Comparison of ENCODE assay signal across 8 cellular contexts in genomic region chr2:236568922-236569592, GRCh38. TPM values are rescaled to one million over a fixed set of nuclear protein-coding genes. Genes with fewer than 3 reads are reported as not detected.
A peak's percentile ranks its signal among the peaks of the same experiment; 100 is the strongest.
DNase-seq lines count a peak whose midpoint lies in the region; ATAC-seq, FAIRE-seq and TF ChIP-seq lines count a peak whose summit lies in the region.

No MANE protein-coding gene starts in this region.

- no peaks in the 10 kb centered on the region for H3K79me1 ChIP-seq in mesendoderm (ENCODE audit: low read length)

- H3K79me2 ChIP-seq in mesendoderm (ENCODE audit: control insufficient read depth, insufficient read depth, low read length) = no peaks in the 10 kb centered on the region

- H3K27ac ChIP-seq in mesendoderm (ENCODE audit: low read depth, low read length) = peak overlapping the region; percentile 90
- H3K27ac ChIP-seq in tibial nerve = peak overlapping the region; percentile 79 to 94 (median 90)

- no peak overlapping the region for H3K23ac ChIP-seq in mesendoderm (ENCODE audit: low read length)

- no peak for FAIRE-seq in bronchial epithelial cell (lab: Jason Lieb, UNC)

- WGBS in mesendoderm (ENCODE audit: extremely low coverage, insufficient coverage, low lambda C conversion rate) = no CpG with 5 or more reads among the region's 11 CpGs
- 13 to 14% methylated on average over 11 of the region's 11 CpGs for WGBS in tibial nerve, 2 donors

- peaks cover 2% of the 10 kb centered on the region for H3K36me3 ChIP-seq in bronchial epithelial cell (ENCODE audit: control insufficient read depth, insufficient read depth, low read length)
- H3K36me3 ChIP-seq in mesendoderm (ENCODE audit: control insufficient read depth, insufficient read depth, low read length) = no peaks in the 10 kb centered on the region
- H3K36me3 ChIP-seq in tibial nerve = no peaks in the 10 kb centered on the region

- no peaks in the 10 kb centered on the region for H3K9me3 Mint-ChIP-seq in activated T-cell treated with anti-CD3 and anti-CD28 coated beads, Interleukin-2, amount 50 U/mL, for 4 hours

- H3K27me3 ChIP-seq in bronchial epithelial cell (ENCODE audit: control insufficient read depth, insufficient read depth, low read length) (no peaks in the 10 kb centered on the region), mesendoderm (ENCODE audit: insufficient read depth, low read length, poor library complexity) (no peaks in the 10 kb centered on the region), tibial nerve (no peaks in the 10 kb centered on the region)

- H3K4ac ChIP-seq in mesendoderm (ENCODE audit: low read depth, low read length) = no peak overlapping the region

- peaks cover 3% of the 10 kb centered on the region for H3K36me3 Mint-ChIP-seq in activated T-cell treated with anti-CD3 and anti-CD28 coated beads, Interleukin-2, amount 50 U/mL, for 4 hours (ENCODE audit: insufficient read depth)

- H3K4me3 ChIP-seq in bronchial epithelial cell (ENCODE audit: low read depth, low read length) (peak overlapping the region; percentile 46), mesendoderm (ENCODE audit: low read length) (no peak overlapping the region), tibial nerve (peak overlapping the region; percentile 36 to 61 (median 49))

- no peak for DNase-seq in activated T-cell treated with anti-CD3 and anti-CD28 coated beads, Interleukin-2, amount 50 U/mL, for 4 hours
- DNase-seq in activated T-cell treated with anti-CD3 and anti-CD28 coated beads, Interleukin-2, amount 50 U/mL, for 1 hour = no peak
- DNase-seq in bronchial epithelial cell (ENCODE audit: low read depth) (no peak), mesendoderm (peak; percentile 89), tibial nerve (ENCODE audit: low spot score in 2 of 2) (no peak), SIG-M5 treated with dmso at 0.1 percent for 504 hours (lab: John Stamatoyannopoulos, UW; ENCODE audit: unreplicated experiment) (no peak), anterior cingulate cortex (lab: John Stamatoyannopoulos, UW) (no peak), RPMI8226 (no peak)

- no peak overlapping the region for H4K5ac ChIP-seq in mesendoderm (ENCODE audit: low read length)

- H3K9ac ChIP-seq in mesendoderm (ENCODE audit: low read length) = peak overlapping the region; percentile 74

- TF ChIP-seq EP300 in tibial nerve (IDR thresholded peaks at IDR 0.05) = no peak

- no peak overlapping the region for H4K8ac ChIP-seq in mesendoderm (ENCODE audit: low read depth, low read length)

- H3K9me3 ChIP-seq in tibial nerve = no peaks in the 10 kb centered on the region

- H2BK5ac ChIP-seq in mesendoderm (ENCODE audit: low read length) = no peak overlapping the region

- H2AK5ac ChIP-seq in mesendoderm (ENCODE audit: low read length) = no peak overlapping the region

- H3K4me3 Mint-ChIP-seq in activated T-cell treated with anti-CD3 and anti-CD28 coated beads, Interleukin-2, amount 50 U/mL, for 4 hours = peak overlapping the region; percentile 80

- H3K4me1 ChIP-seq in mesendoderm (ENCODE audit: control insufficient read depth, low read depth, low read length) (peaks cover 24% of the 10 kb centered on the region), tibial nerve (peaks cover 0 to 67% (median 19%) of the 10 kb centered on the region in 4 donors)

- H3K18ac ChIP-seq in mesendoderm (ENCODE audit: low read length) = peak overlapping the region; percentile 33

- TF ChIP-seq POLR2A in tibial nerve (IDR thresholded peaks at IDR 0.05) = no peak

- TF ChIP-seq CTCF in bronchial epithelial cell (IDR thresholded peaks at IDR 0.05; ENCODE audit: insufficient read depth, low read length, severe bottlenecking) = no peak
- TF ChIP-seq CTCF in tibial nerve (IDR thresholded peaks at IDR 0.05) = no peak

- H2BK15ac ChIP-seq in mesendoderm (replicated peaks; ENCODE audit: low read depth) = no peak overlapping the region

- H3K56ac ChIP-seq in mesendoderm (ENCODE audit: low read length) = peak overlapping the region; percentile 79

- peaks cover 20% of the 10 kb centered on the region for H3K4me1 Mint-ChIP-seq in activated T-cell treated with anti-CD3 and anti-CD28 coated beads, Interleukin-2, amount 50 U/mL, for 4 hours (ENCODE audit: low read depth)

- H3K27me3 Mint-ChIP-seq in activated T-cell treated with anti-CD3 and anti-CD28 coated beads, Interleukin-2, amount 50 U/mL, for 4 hours (ENCODE audit: low read depth) = no peaks in the 10 kb centered on the region

- peak overlapping the region; percentile 7 for H2BK120ac ChIP-seq in mesendoderm (ENCODE audit: low read depth, low read length)

- no peak for ATAC-seq in activated T-cell treated with anti-CD3 and anti-CD28 coated beads, Interleukin-2, amount 50 U/mL, for 4 hours

- H3K4me2 ChIP-seq in mesendoderm (ENCODE audit: low read length) = peak overlapping the region; percentile 70

RNA-seq across cellular contexts. Expression of gene ACKR3, which starts 0.6 kb away (rescaled TPM):
- total RNA-seq in activated T-cell treated with anti-CD3 and anti-CD28 coated beads, Interleukin-2, amount 50 U/mL, for 4 hours = under 1 TPM; 0.16 to 0.73 (median 0.33) TPM
- total RNA-seq in bronchial epithelial cell (17.9 and 22.0 TPM in 2 replicates), tibial nerve (10 to 100 TPM; 32.4 to 88.7 (median 55.0) TPM)
- 5.3 TPM for polyA plus RNA-seq in mesendoderm (2013, experiment 1 of 2)
- polyA plus RNA-seq in mesendoderm (2013, experiment 2 of 2) = 4.6 TPM

Comparison
In these comparisons a context has a peak if more than half of its experiments do, and no peak if none do; other contexts are left out.
1. RNA of gene ACKR3, which starts 0.6 kb away (total RNA-seq): 32.4 to 88.7 TPM in tibial nerve and 17.9 to 22.0 TPM in bronchial epithelial cell; 0.16 to 0.73 TPM in activated T-cell treated with anti-CD3 and anti-CD28 coated beads, Interleukin-2, amount 50 U/mL, for 4 hours; every median in the first group is over 10 times any median in the second.